17 cellular contexts compared by ENCODE assay signal in genomic region chr20:45863543-45864470, GRCh38.
"Had no signal": no experiment of that assay in that cellular context is flagged by ENCODE, and none has a peak within 500 bp of the region (broad histone marks: within the 10 kb centered on the region; RNA-seq: fewer than 3 reads in every experiment).

No MANE protein-coding gene starts in this region.

- H3K27me3 Mint-ChIP-seq: activated CD4-positive, alpha-beta memory T cell treated with anti-CD3 and anti-CD28 coated beads, Interleukin-2, amount 10 ng/mL, durations not matched to agents 7 days and 5 days; activated CD4-positive, alpha-beta T cell treated with anti-CD3 and anti-CD28 coated beads for 36 hours; activated naive CD8-positive, alpha-beta T cell treated with anti-CD3 and anti-CD28 coated beads, Interleukin-2, amount 10 ng/mL, durations not matched to agents 7 days and 5 days; memory B cell; natural killer cell treated with Interleukin-12 subunit alpha and Interleukin-12 subunit beta and Interleukin-15 and Interleukin-18, amount 100 ng/mL, for 72 hours had no signal

- H3K4me1 ChIP-seq: breast epithelium, suprapubic skin had no signal

- H3K27ac ChIP-seq: breast epithelium, esophagus muscularis mucosa, left lung, sigmoid colon, suprapubic skin, upper lobe of left lung, VCaP had no signal

- H3K9me3 Mint-ChIP-seq: activated CD4-positive, alpha-beta memory T cell treated with anti-CD3 and anti-CD28 coated beads, Interleukin-2, amount 10 ng/mL, durations not matched to agents 7 days and 5 days; activated naive CD8-positive, alpha-beta T cell treated with anti-CD3 and anti-CD28 coated beads, Interleukin-2, amount 10 ng/mL, durations not matched to agents 7 days and 5 days; activated T-cell treated with anti-CD3 and anti-CD28 coated beads, Interleukin-2, amount 50 U/mL, for 72 hours; memory B cell; natural killer cell treated with Interleukin-12 subunit alpha and Interleukin-12 subunit beta and Interleukin-15 and Interleukin-18, amount 100 ng/mL, for 72 hours; T-helper 2 cell treated with Interferon-gamma antibody and Interleukin-4, amounts not matched to agents 5 μg/mL and 100 μg/mL, for 36 hours had no signal

- H3K36me3 ChIP-seq: breast epithelium, esophagus muscularis mucosa, left lung, sigmoid colon, suprapubic skin, upper lobe of left lung had no signal

- H3K4me3 ChIP-seq: breast epithelium, esophagus muscularis mucosa, left lung, sigmoid colon, suprapubic skin, upper lobe of left lung had no signal

- H3K4me3 Mint-ChIP-seq: activated CD4-positive, alpha-beta memory T cell treated with anti-CD3 and anti-CD28 coated beads, Interleukin-2, amount 10 ng/mL, durations not matched to agents 7 days and 5 days; activated CD4-positive, alpha-beta T cell treated with anti-CD3 and anti-CD28 coated beads for 36 hours; activated naive CD8-positive, alpha-beta T cell treated with anti-CD3 and anti-CD28 coated beads, Interleukin-2, amount 10 ng/mL, durations not matched to agents 7 days and 5 days; activated T-cell treated with anti-CD3 and anti-CD28 coated beads, Interleukin-2, amount 50 U/mL, for 72 hours; memory B cell; natural killer cell treated with Interleukin-12 subunit alpha and Interleukin-12 subunit beta and Interleukin-15 and Interleukin-18, amount 100 ng/mL, for 72 hours; T-helper 2 cell treated with Interferon-gamma antibody and Interleukin-4, amounts not matched to agents 5 μg/mL and 100 μg/mL, for 36 hours had no signal

- H3K27ac Mint-ChIP-seq: activated CD4-positive, alpha-beta memory T cell treated with anti-CD3 and anti-CD28 coated beads, Interleukin-2, amount 10 ng/mL, durations not matched to agents 7 days and 5 days; activated CD4-positive, alpha-beta T cell treated with anti-CD3 and anti-CD28 coated beads for 36 hours; activated naive CD8-positive, alpha-beta T cell treated with anti-CD3 and anti-CD28 coated beads, Interleukin-2, amount 10 ng/mL, durations not matched to agents 7 days and 5 days; activated T-cell treated with anti-CD3 and anti-CD28 coated beads, Interleukin-2, amount 50 U/mL, for 72 hours; memory B cell; natural killer cell treated with Interleukin-12 subunit alpha and Interleukin-12 subunit beta and Interleukin-15 and Interleukin-18, amount 100 ng/mL, for 72 hours; T-helper 2 cell treated with Interferon-gamma antibody and Interleukin-4, amounts not matched to agents 5 μg/mL and 100 μg/mL, for 36 hours had no signal

- H3K27me3 ChIP-seq: breast epithelium, esophagus muscularis mucosa, left lung, sigmoid colon, suprapubic skin, upper lobe of left lung had no signal

- H3K36me3 Mint-ChIP-seq: natural killer cell treated with Interleukin-12 subunit alpha and Interleukin-12 subunit beta and Interleukin-15 and Interleukin-18, amount 100 ng/mL, for 72 hours had no signal

- DNase-seq: activated CD4-positive, alpha-beta memory T cell treated with anti-CD3 and anti-CD28 coated beads, Interleukin-2, amount 10 ng/mL, durations not matched to agents 7 days and 5 days; activated CD4-positive, alpha-beta T cell treated with anti-CD3 and anti-CD28 coated beads for 36 hours; activated naive CD8-positive, alpha-beta T cell treated with anti-CD3 and anti-CD28 coated beads, Interleukin-2, amount 10 ng/mL, durations not matched to agents 7 days and 5 days; activated T-cell treated with anti-CD3 and anti-CD28 coated beads, Interleukin-2, amount 50 U/mL, for 72 hours; aorta; left lung; stimulated activated CD4-positive, alpha-beta T cell treated with anti-CD3 and anti-CD28 coated beads, Interleukin-2, amount 100 ng/mL, for 48 hours; stimulated activated naive CD4-positive, alpha-beta T cell treated with Interleukin-2 at 50 U/mL for 16 hours; upper lobe of left lung had no signal

- H3K9me3 ChIP-seq: breast epithelium, esophagus muscularis mucosa, left lung, sigmoid colon, suprapubic skin, upper lobe of left lung had no signal

- ATAC-seq: activated CD4-positive, alpha-beta T cell treated with anti-CD3 and anti-CD28 coated beads for 36 hours; activated T-cell treated with anti-CD3 and anti-CD28 coated beads, Interleukin-2, amount 50 U/mL, for 72 hours; left lung; natural killer cell treated with Interleukin-12 subunit alpha and Interleukin-12 subunit beta and Interleukin-15 and Interleukin-18, amount 100 ng/mL, for 72 hours had no signal
